Comparison of ENCODE assay signal across 19 cellular contexts in the genomic region with DNA sequence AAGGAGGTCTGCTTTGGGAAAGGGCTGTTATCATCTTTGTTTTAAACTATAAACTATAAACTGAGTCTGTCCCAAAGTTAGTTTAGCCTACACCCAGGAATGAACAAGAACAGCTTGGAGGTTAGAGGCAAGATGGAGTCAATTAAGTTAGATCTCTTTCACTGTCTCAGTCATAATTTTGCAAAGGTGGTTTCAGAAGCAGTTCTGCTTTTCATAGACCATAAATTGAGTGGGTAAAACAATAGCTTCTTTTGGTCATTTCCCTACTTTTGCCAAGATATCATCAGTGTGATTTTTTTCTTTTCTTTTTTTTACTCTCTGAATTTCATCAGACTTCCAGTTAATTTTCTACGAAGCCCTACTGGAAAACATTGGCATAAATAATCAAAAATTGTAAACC.
"Had no signal": no experiment of that assay in that cellular context is flagged by ENCODE, and none has a peak within 500 bp of the region (broad histone marks: within the 10 kb centered on the region; RNA-seq: fewer than 3 reads in every experiment).

No MANE protein-coding gene starts in this region.

- H3K4me3 ChIP-seq: breast epithelium, heart left ventricle, tibial nerve, uterus had no signal

- H3K27me3 ChIP-seq: breast epithelium, heart left ventricle, tibial nerve, uterus had no signal

- H3K36me3 ChIP-seq: breast epithelium, heart left ventricle, tibial nerve, uterus, WERI-Rb-1 had no signal

- DNase-seq: activated CD4-positive, alpha-beta T cell treated with anti-CD3 and anti-CD28 coated beads, Interleukin-2, amount 50 U/mL, for 48 hours; activated naive CD4-positive, alpha-beta T cell treated with Interleukin-2 at 50 U/mL for 16 hours; aorta; cerebellar nuclear complex; effector memory CD8-positive, alpha-beta T cell; heart left ventricle; immature natural killer cell; mesenchymal stem cell; natural killer cell; retina; stimulated activated CD4-positive, alpha-beta T cell treated with anti-CD3 and anti-CD28 coated beads, Interleukin-12 subunit alpha, Interleukin-12 subunit beta, amount 100 ng/mL, for 4 hours; stimulated activated CD4-positive, alpha-beta T cell treated with anti-CD3 and anti-CD28 coated beads, Interleukin-2, amount 100 ng/mL, for 24 hours; uterus; WERI-Rb-1 had no signal

- H3K9me3 ChIP-seq: uterus had no signal

- H3K27ac ChIP-seq: breast epithelium, epithelial cell of prostate, heart left ventricle, tibial nerve, uterus, WERI-Rb-1 had no signal

- H3K4me1 ChIP-seq: breast epithelium had no signal

- ATAC-seq: activated T-helper 17 cell treated with anti-CD3 and anti-CD28 coated beads, Interleukin-2, amount 50 U/mL, for 72 hours; effector memory CD8-positive, alpha-beta T cell; heart left ventricle; natural killer cell; stimulated activated effector memory CD8-positive, alpha-beta T cell treated with anti-CD3 and anti-CD28 coated beads, Interleukin-12 subunit alpha, Interleukin-12 subunit beta, amount 100 ng/mL, for 72 hours had no signal
